In the genomic region with DNA sequence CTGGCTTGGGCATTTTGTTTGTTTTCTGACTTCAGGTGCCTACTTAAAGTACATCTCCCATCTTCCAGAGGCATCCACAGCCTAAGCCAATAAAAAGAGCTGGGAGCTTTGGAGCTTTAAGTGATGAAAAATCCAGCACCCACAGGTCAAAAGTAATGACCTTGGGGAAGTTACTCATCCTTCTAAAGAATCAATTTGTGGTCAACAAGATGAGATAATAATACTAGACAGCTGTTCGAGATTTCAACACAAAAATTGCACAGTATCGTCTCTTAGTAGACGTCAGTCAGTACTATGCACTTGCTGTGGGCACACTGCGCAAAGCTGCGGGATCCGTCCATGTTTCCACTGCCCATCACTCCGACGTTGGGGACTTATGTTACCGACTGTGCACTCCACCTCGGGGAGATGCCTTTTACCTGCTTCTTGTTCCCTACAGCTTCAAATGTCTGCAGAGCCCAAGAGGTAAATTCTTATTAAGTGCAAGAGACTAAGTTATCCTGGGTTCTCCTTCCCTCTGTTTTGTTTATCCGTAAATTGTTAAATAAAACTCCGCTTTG, we compare ENCODE assay signal across 8 cellular contexts. TPM values are rescaled to one million over a fixed set of nuclear protein-coding genes. Genes with fewer than 3 reads are reported as not detected.
DNase-seq lines count a peak whose midpoint lies in the region; ATAC-seq and TF ChIP-seq lines count a peak whose summit lies in the region.

No MANE protein-coding gene starts in this region.

- H3K4me1 ChIP-seq in GM23248 (ENCODE audit: insufficient read depth) (no peaks in the 10 kb centered on the region), right atrium auricular region (peaks cover 0 to 10% of the 10 kb centered on the region in 2 donors), skeletal muscle satellite cell (ENCODE audit: control insufficient read depth, insufficient read depth, low read length) (peaks cover 11% of the 10 kb centered on the region)

- H3K4me1 Mint-ChIP-seq in activated T-cell treated with anti-CD3 and anti-CD28 coated beads, Interleukin-2, amount 50 U/mL, for 4 hours (ENCODE audit: low read depth), result peaks cover 53% of the 10 kb centered on the region

- H3K79me2 ChIP-seq in GM23248 (ENCODE audit: insufficient read depth), result no peaks in the 10 kb centered on the region

- no peak overlapping the region for H2AFZ ChIP-seq in GM23248

- H3K9ac ChIP-seq in GM23248 (no peak overlapping the region), skeletal muscle satellite cell (ENCODE audit: low read depth, low read length) (no peak overlapping the region)

- H3K9me3 ChIP-seq in GM23248 (ENCODE audit: low read depth) (no peaks in the 10 kb centered on the region), right atrium auricular region (no peaks in the 10 kb centered on the region), skeletal muscle satellite cell (replicated peaks; ENCODE audit: low read length) (no peaks in the 10 kb centered on the region)

- H3K27me3 Mint-ChIP-seq in activated T-cell treated with anti-CD3 and anti-CD28 coated beads, Interleukin-2, amount 50 U/mL, for 4 hours (ENCODE audit: low read depth), result peaks cover 6% of the 10 kb centered on the region

- H3F3A ChIP-seq in GM23248 (ENCODE audit: insufficient read depth), result peaks cover 4% of the 10 kb centered on the region; the same call in 1 of the 2 replicates

- peak; percentile 62 for DNase-seq in GM23248
- no peak for DNase-seq in activated T-cell treated with anti-CD3 and anti-CD28 coated beads, Interleukin-2, amount 50 U/mL, for 4 hours
- no peak for DNase-seq in right atrium auricular region (ENCODE audit: low spot score)
- no peak for DNase-seq in NCI-H510A (lab: John Stamatoyannopoulos, UW)
- DNase-seq in SW480 (ENCODE audit: low spot score), result no peak
- DNase-seq in stimulated activated CD4-positive, alpha-beta T cell treated with anti-CD3 and anti-CD28 coated beads, Interleukin-4, amount 100 ng/mL, for 24 hours, result no peak

- in situ Hi-C loops in GM23248 (cut with MboI), result loop anchor here (10.0 kb wide), 1 partner anchor 238 kb away; no protein-coding TSS in a partner anchor

- H3K27me3 ChIP-seq in GM23248 (replicated peaks; ENCODE audit: insufficient read depth) (peaks cover 79% of the 10 kb centered on the region), right atrium auricular region (no peaks in the 10 kb centered on the region), skeletal muscle satellite cell (ENCODE audit: control insufficient read depth, insufficient read depth, low read length) (peaks cover 56% of the 10 kb centered on the region)

- H3K9me2 ChIP-seq in GM23248 (ENCODE audit: insufficient read depth), result no peaks in the 10 kb centered on the region

- H3K9me3 Mint-ChIP-seq in activated T-cell treated with anti-CD3 and anti-CD28 coated beads, Interleukin-2, amount 50 U/mL, for 4 hours, result no peaks in the 10 kb centered on the region

- H3K4me3 ChIP-seq in GM23248 (no peak overlapping the region), right atrium auricular region (peak overlapping the region; percentile 48 to 73), skeletal muscle satellite cell (ENCODE audit: low read length) (no peak overlapping the region)

- H3K36me3 Mint-ChIP-seq in activated T-cell treated with anti-CD3 and anti-CD28 coated beads, Interleukin-2, amount 50 U/mL, for 4 hours (ENCODE audit: insufficient read depth), result no peaks in the 10 kb centered on the region

- H3K27ac ChIP-seq in GM23248 (no peak overlapping the region), right atrium auricular region (peak overlapping the region; percentile 73 to 74)

- peak overlapping the region; percentile 95 for H3K4me3 Mint-ChIP-seq in activated T-cell treated with anti-CD3 and anti-CD28 coated beads, Interleukin-2, amount 50 U/mL, for 4 hours

- no peak for ATAC-seq in activated T-cell treated with anti-CD3 and anti-CD28 coated beads, Interleukin-2, amount 50 U/mL, for 4 hours
- no peak for ATAC-seq in GM18867 (IDR thresholded peaks at IDR 0.05; ENCODE audit: unreplicated experiment)

- H3K4me2 ChIP-seq in GM23248 (ENCODE audit: unreplicated experiment) (no peak overlapping the region), skeletal muscle satellite cell (ENCODE audit: low read length) (peak overlapping the region; percentile 91)

- TF ChIP-seq CTCF in right atrium auricular region (IDR thresholded peaks at IDR 0.05), result no peak

- no peaks in the 10 kb centered on the region for H4K20me1 ChIP-seq in GM23248 (ENCODE audit: insufficient read depth)

- WGBS in GM23248 (ENCODE audit: low coverage in 1 of 2, low lambda C conversion rate in 2 of 2, missing lambda C conversion rate in 2 of 2), 2 experiments, result 48 to 51% methylated on average over 12 of the region's 12 CpGs

- H3K36me3 ChIP-seq in GM23248 (ENCODE audit: low read depth), result no peaks in the 10 kb centered on the region
- H3K36me3 ChIP-seq in right atrium auricular region, result no peaks in the 10 kb centered on the region
- no peaks in the 10 kb centered on the region for H3K36me3 ChIP-seq in skeletal muscle satellite cell (ENCODE audit: insufficient read depth, low read length)

RNA-seq across cellular contexts. Expression of gene ST8SIA1, which starts 1.2 kb away (rescaled TPM):
- total RNA-seq in GM23248 (2014; rRNA removed; shearing (Covaris generic)), result not detected in 2 replicates
- polyA plus RNA-seq in GM23248 (2016; fragmentation: Nextera tagmentation; extraction: Ambion mirVana), result 0.15 TPM in 1 of 2 replicates, not detected in the other
- total RNA-seq in activated T-cell treated with anti-CD3 and anti-CD28 coated beads, Interleukin-2, amount 50 U/mL, for 4 hours, result 1 to 10 TPM; 1.5 to 4.0 (median 1.6) TPM
- total RNA-seq in right atrium auricular region, result 1 to 10 TPM; 3.3 to 5.0 TPM
- under 0.01 and 1.1 TPM in 2 replicates for total RNA-seq in skeletal muscle satellite cell (2012; rRNA removed)

Comparison
In these comparisons a context has a peak if more than half of its experiments do, and no peak if none do; other contexts are left out.
1. H3K4me3 ChIP-seq: peak in right atrium auricular region (2 of 2); none in GM23248 (single experiment) and skeletal muscle satellite cell (single experiment).